ENCODE assay signal across 1 cellular context in the genomic region with DNA sequence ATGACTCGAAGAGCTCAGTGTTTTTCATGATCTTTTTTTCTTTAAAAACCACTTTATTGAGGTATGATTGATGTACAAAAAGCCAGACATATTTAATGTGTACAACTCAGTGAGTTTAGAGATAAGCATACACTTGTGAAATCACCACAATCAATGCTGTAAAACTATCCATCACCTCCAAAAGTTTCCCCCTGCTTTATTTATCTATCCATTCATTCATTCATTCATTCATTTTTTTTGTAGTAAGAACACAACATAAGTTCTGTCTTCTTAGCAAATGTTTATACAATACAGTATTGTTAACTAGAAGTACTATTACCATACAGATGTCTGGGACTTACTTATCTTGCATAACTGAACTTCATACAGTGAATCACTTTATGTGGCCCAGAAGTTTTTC.
TF ChIP-seq lines count a peak whose summit lies in the region.

No MANE protein-coding gene starts in this region.

TF ChIP-seq in SK-N-SH, 30 proteins besides CTCF, POLR2A, EP300 and RAD21 (continued from another document):
- TF ChIP-seq, protein P1, sequence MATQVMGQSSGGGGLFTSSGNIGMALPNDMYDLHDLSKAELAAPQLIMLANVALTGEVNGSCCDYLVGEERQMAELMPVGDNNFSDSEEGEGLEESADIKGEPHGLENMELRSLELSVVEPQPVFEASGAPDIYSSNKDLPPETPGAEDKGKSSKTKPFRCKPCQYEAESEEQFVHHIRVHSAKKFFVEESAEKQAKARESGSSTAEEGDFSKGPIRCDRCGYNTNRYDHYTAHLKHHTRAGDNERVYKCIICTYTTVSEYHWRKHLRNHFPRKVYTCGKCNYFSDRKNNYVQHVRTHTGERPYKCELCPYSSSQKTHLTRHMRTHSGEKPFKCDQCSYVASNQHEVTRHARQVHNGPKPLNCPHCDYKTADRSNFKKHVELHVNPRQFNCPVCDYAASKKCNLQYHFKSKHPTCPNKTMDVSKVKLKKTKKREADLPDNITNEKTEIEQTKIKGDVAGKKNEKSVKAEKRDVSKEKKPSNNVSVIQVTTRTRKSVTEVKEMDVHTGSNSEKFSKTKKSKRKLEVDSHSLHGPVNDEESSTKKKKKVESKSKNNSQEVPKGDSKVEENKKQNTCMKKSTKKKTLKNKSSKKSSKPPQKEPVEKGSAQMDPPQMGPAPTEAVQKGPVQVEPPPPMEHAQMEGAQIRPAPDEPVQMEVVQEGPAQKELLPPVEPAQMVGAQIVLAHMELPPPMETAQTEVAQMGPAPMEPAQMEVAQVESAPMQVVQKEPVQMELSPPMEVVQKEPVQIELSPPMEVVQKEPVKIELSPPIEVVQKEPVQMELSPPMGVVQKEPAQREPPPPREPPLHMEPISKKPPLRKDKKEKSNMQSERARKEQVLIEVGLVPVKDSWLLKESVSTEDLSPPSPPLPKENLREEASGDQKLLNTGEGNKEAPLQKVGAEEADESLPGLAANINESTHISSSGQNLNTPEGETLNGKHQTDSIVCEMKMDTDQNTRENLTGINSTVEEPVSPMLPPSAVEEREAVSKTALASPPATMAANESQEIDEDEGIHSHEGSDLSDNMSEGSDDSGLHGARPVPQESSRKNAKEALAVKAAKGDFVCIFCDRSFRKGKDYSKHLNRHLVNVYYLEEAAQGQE (IDR thresholded peaks at IDR 0.05; ENCODE audit: low read depth, low read length) = no peak
- TF ChIP-seq NFIC (IDR thresholded peaks at IDR 0.05; ENCODE audit: borderline replicate concordance) (no peak), MXI1 (IDR thresholded peaks at IDR 0.05; ENCODE audit: low read depth, low read length) (no peak), RCOR1 (IDR thresholded peaks at IDR 0.05; ENCODE audit: low read length) (no peak), GABPA (IDR thresholded peaks at IDR 0.05; ENCODE audit: low read depth) (no peak)
- TF ChIP-seq, protein P2, sequence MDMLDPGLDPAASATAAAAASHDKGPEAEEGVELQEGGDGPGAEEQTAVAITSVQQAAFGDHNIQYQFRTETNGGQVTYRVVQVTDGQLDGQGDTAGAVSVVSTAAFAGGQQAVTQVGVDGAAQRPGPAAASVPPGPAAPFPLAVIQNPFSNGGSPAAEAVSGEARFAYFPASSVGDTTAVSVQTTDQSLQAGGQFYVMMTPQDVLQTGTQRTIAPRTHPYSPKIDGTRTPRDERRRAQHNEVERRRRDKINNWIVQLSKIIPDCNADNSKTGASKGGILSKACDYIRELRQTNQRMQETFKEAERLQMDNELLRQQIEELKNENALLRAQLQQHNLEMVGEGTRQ (IDR thresholded peaks at IDR 0.05; ENCODE audit: borderline replicate concordance, low read depth, low read length) = no peak
TF ChIP-seq in SK-N-SH: peak in this region for 0.
